Comparison of ENCODE assay signal across 19 cellular contexts in the genomic region with DNA sequence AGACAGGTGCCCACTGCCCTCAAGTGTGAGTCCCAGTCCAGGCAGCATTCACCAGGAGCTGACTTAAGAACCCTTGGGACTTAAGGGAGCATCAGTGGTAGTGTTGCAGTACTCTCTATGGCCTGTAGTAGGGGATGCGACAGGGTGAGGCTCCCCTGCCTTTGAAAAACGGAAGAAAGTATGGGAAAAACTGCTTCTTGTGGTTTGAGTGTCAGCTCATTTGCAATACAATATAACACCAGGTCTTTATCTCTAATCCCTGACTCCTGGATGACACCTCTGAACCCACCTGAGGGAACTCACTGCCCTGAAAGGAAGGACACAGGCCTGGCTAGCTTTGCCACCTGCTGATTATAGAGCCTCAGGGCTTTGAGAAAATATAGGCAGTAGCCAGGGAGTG.
A peak's percentile ranks its signal among the peaks of the same experiment; 100 is the strongest.
DNase-seq lines count a peak whose midpoint lies in the region; ATAC-seq, FAIRE-seq and TF ChIP-seq lines count a peak whose summit lies in the region.
"Had no signal": no experiment of that assay in that cellular context is flagged by ENCODE, and none has a peak within 500 bp of the region (broad histone marks: within the 10 kb centered on the region; RNA-seq: fewer than 3 reads in every experiment).

No MANE protein-coding gene starts in this region.

- CTCF ChIA-PET in Calu3 (lab: Charles Lee): no interaction called here
- CTCF ChIA-PET in H1 (lab: Charles Lee; ENCODE audit: partially characterized antibody): interaction anchor here (0.6 to 2.1 kb wide), 11 partner anchors 10 to 368 kb away, joined by 3 to 9 read pairs (median 4); no protein-coding TSS in a partner anchor

- no peak overlapping the region for H3K4ac ChIP-seq in H1 (replicated peaks; ENCODE audit: insufficient read length, low read depth, low read length)

- H4K20me1 ChIP-seq in H1 (replicated peaks in 1 of 2; ENCODE audit: control insufficient read depth in 1 of 2, insufficient read depth in 2 of 2, low read length in 2 of 2): no peaks in the 10 kb centered on the region

- BruUV-seq in Calu3 (replicated peaks; lab: Mats Ljungman, UMichigan): no TSS peak

- no peaks in the 10 kb centered on the region for H3K79me1 ChIP-seq in H1 (ENCODE audit: low read depth, low read length)

- peak; percentile 44 for ATAC-seq in GM21423 (IDR thresholded peaks at IDR 0.05; ENCODE audit: unreplicated experiment)
- ATAC-seq in gastrocnemius medialis: no peak
- ATAC-seq: Right ventricle myocardium inferior had no signal

- H2BK5ac ChIP-seq in H1 (ENCODE audit: low read depth, low read length): no peak overlapping the region

- H3K4me3 ChIP-seq in H1 (ENCODE audit: extremely low read depth in 1 of 4, insufficient read depth in 2 of 4, low read depth in 3 of 4, low read length in 4 of 4) (no peak overlapping the region), gastrocnemius medialis (no peak overlapping the region)
- H3K4me3 ChIP-seq: breast epithelium, prostate gland had no signal

- H3K56ac ChIP-seq in H1 (replicated peaks; ENCODE audit: insufficient read length, low read depth, low read length): no peak overlapping the region

- no peak overlapping the region for H4K8ac ChIP-seq in H1 (ENCODE audit: extremely low read depth, insufficient read depth, low read length)

- H2AFZ ChIP-seq in H1 (ENCODE audit: low read length): no peak overlapping the region

- no peak overlapping the region for H2BK15ac ChIP-seq in H1 (ENCODE audit: low read length)

- H3K9me3 Mint-ChIP-seq in Calu3 (ENCODE audit: low read depth, unreplicated experiment): peaks cover 5% of the 10 kb centered on the region

- H2BK20ac ChIP-seq in H1 (ENCODE audit: low read length): no peak overlapping the region

- intact Hi-C loops in Calu3 (cut with micrococcal nuclease; ENCODE audit: unreplicated experiment): no loop called here
- intact Hi-C loops in gastrocnemius medialis (cut with DNase I; ENCODE audit: low total_unique reads): no loop called here

- H4K5ac ChIP-seq in H1 (ENCODE audit: insufficient read length, low read depth, low read length): no peak overlapping the region

- H2BK120ac ChIP-seq in H1 (replicated peaks; ENCODE audit: low read depth, low read length): no peak overlapping the region

- no peak overlapping the region for H2BK12ac ChIP-seq in H1 (ENCODE audit: low read depth, low read length)

- no peak for TF ChIP-seq EP300 in H1 (IDR thresholded peaks at IDR 0.05; ENCODE audit: borderline replicate concordance in 1 of 2, low read depth in 2 of 2, low read length in 2 of 2)

- no peak overlapping the region for H4K91ac ChIP-seq in H1 (replicated peaks; ENCODE audit: insufficient read length, low read length)

- no peaks in the 10 kb centered on the region for H3K27me3 Mint-ChIP-seq in Calu3 (ENCODE audit: unreplicated experiment)

- H3K27ac ChIP-seq in H1 (ENCODE audit: low read depth, low read length) (no peak overlapping the region), gastrocnemius medialis (no peak overlapping the region)
- H3K27ac ChIP-seq: breast epithelium, prostate gland had no signal

- H3K14ac ChIP-seq in H1 (ENCODE audit: insufficient read length): no peak overlapping the region

- no peaks in the 10 kb centered on the region for H3K4me1 ChIP-seq in H1 (replicated peaks in 1 of 4; ENCODE audit: control insufficient read depth in 3 of 4, insufficient read depth in 4 of 4, low read length in 3 of 4)
- no peaks in the 10 kb centered on the region for H3K4me1 ChIP-seq in gastrocnemius medialis
- H3K4me1 ChIP-seq: breast epithelium, prostate gland had no signal

- peak; percentile 98 for FAIRE-seq in H1 (lab: Jason Lieb, UNC)

- DNase-seq in Calu3 (no peak), HT1080 (ENCODE audit: low read depth) (peak; percentile 2), H1 (ENCODE audit: low read depth in 1 of 2, low spot score in 2 of 2) (peak; percentile 39 to 48), gastrocnemius medialis (no peak), DMS 273 (lab: John Stamatoyannopoulos, UW; ENCODE audit: unreplicated experiment) (no peak), NCI-H774 (lab: John Stamatoyannopoulos, UW) (no peak)
- no peak for DNase-seq in activated naive CD4-positive, alpha-beta T cell treated with Interleukin-2 at 50 U/mL for 16 hours
- DNase-seq: activated gamma-delta T cell; effector memory CD4-positive, alpha-beta T cell; foreskin melanocyte; islet precursor cell; NCI-H1105; NCI-H524; stimulated activated CD4-positive, alpha-beta T cell treated with anti-CD3 and anti-CD28 coated beads, Interleukin-1b, Interleukin-23, amount 100 ng/mL, for 48 hours; trophoblast cell had no signal

- no peak overlapping the region for H3K9ac ChIP-seq in H1 (replicated peaks in 1 of 4; ENCODE audit: extremely low read depth in 1 of 4, low read depth in 3 of 4, low read length in 3 of 4)

- POLR2A ChIA-PET in H1 (lab: Charles Lee; ENCODE audit: partially characterized antibody): interaction anchor here (0.8 kb wide), 1 partner anchor 11 kb away, joined by 3 read pairs; no protein-coding TSS in a partner anchor

- no peaks in the 10 kb centered on the region for H3K36me3 Mint-ChIP-seq in Calu3 (ENCODE audit: insufficient read depth, unreplicated experiment)

- in situ Hi-C loops in gastrocnemius medialis (cut with MboI; ENCODE audit: low sequenced_read_pairs in 4 of 4): no loop called here

- H3K23ac ChIP-seq in H1 (ENCODE audit: insufficient read length): no peak overlapping the region

- TF ChIP-seq POLR2A in H1 (IDR thresholded peaks at IDR 0.05; ENCODE audit: control extremely low read depth in 1 of 2, low read depth in 2 of 2, low read length in 2 of 2): no peak
- no peak for TF ChIP-seq POLR2A in gastrocnemius medialis (IDR thresholded peaks at IDR 0.05)

- H3K36me3 ChIP-seq in H1 (ENCODE audit: control insufficient read depth in 2 of 4, insufficient read depth in 4 of 4, low read length in 3 of 4): no peaks in the 10 kb centered on the region
- no peaks in the 10 kb centered on the region for H3K36me3 ChIP-seq in gastrocnemius medialis
- H3K36me3 ChIP-seq: breast epithelium, prostate gland had no signal

- H3K27ac Mint-ChIP-seq in Calu3 (ENCODE audit: unreplicated experiment): no peak overlapping the region

- no peaks in the 10 kb centered on the region for H3K79me2 ChIP-seq in H1 (ENCODE audit: control insufficient read depth in 1 of 2, insufficient read depth in 2 of 2, low read length in 2 of 2)

- WGBS in H1 (ENCODE audit: extremely low coverage in 1 of 2, insufficient coverage in 1 of 2, insufficient read length in 1 of 2, insufficient replicate concordance in 2 of 2, low coverage in 1 of 2, low lambda C conversion rate in 2 of 2, missing lambda C conversion rate in 1 of 2), 2 experiments: 6% methylated on average over 2 of the region's 2 CpGs; no CpG with 5 or more reads in 1 of the 2 experiments

- H3K27me3 ChIP-seq in H1 (replicated peaks in 1 of 4; ENCODE audit: control insufficient read depth in 3 of 4, extremely low read depth in 1 of 4, insufficient read depth in 3 of 4, low read length in 3 of 4): peaks cover 14 to 40% (median 30%) of the 10 kb centered on the region in 4 experiments
- no peaks in the 10 kb centered on the region for H3K27me3 ChIP-seq in gastrocnemius medialis
- H3K27me3 ChIP-seq: breast epithelium had no signal

- no peak overlapping the region for H3K4me2 ChIP-seq in H1 (ENCODE audit: insufficient read depth in 1 of 2, low read depth in 2 of 2, low read length in 2 of 2)

- H3K4me3 Mint-ChIP-seq in Calu3 (ENCODE audit: low read depth, unreplicated experiment): no peak overlapping the region

- peak; percentile 22 to 35; a peak in 2 of 4 replicates for TF ChIP-seq RAD21 in H1 (IDR thresholded peaks at IDR 0.05 in 1 of 2, conservative IDR thresholded peaks at IDR 0.05 in 1 of 2; ENCODE audit: low read depth in 2 of 2, low read length in 2 of 2)

- no peaks in the 10 kb centered on the region for H3K4me1 Mint-ChIP-seq in Calu3 (ENCODE audit: low read depth, unreplicated experiment)

- H3K23me2 ChIP-seq in H1 (ENCODE audit: low read depth, low read length): no peaks in the 10 kb centered on the region; the same call in 1 of the 2 replicates

- H2AK5ac ChIP-seq in H1 (ENCODE audit: low read depth, low read length): no peak overlapping the region

- H3K9me3 ChIP-seq in H1 (ENCODE audit: insufficient read depth in 2 of 2, low read depth in 1 of 2, low read length in 1 of 2) (peaks cover 0 to 2% of the 10 kb centered on the region in 2 experiments; a peak in 1 of 4 replicates), gastrocnemius medialis (no peaks in the 10 kb centered on the region)
- H3K9me3 ChIP-seq: prostate gland had no signal

- TF ChIP-seq CTCF in Calu3 (IDR thresholded peaks at IDR 0.05; ENCODE audit: unreplicated experiment): peak; percentile 16
- peak; percentile 17 to 70 (median 31); a peak in 3 of 4 replicates for TF ChIP-seq CTCF in H1 (IDR thresholded peaks at IDR 0.05; ENCODE audit: control extremely low read depth in 1 of 3, insufficient read depth in 1 of 3, low read depth in 1 of 3, low read length in 3 of 3)
- TF ChIP-seq CTCF in gastrocnemius medialis (IDR thresholded peaks at IDR 0.05 in 4 of 5, conservative IDR thresholded peaks at IDR 0.05 in 1 of 5): no peak

- H3K18ac ChIP-seq in H1 (ENCODE audit: extremely low read depth, low read length): no peak overlapping the region

TF ChIP-seq in H1, 55 proteins besides CTCF, POLR2A, EP300 and RAD21:
- 0 out of 2 replicates have a peak, but pooled peaks have one; percentile 12 for TF ChIP-seq POU5F1 (IDR thresholded peaks at IDR 0.05; ENCODE audit: low read depth, low read length)
- TF ChIP-seq POLR2AphosphoS5 (IDR thresholded peaks at IDR 0.05; ENCODE audit: low read depth, low read length): peak; percentile 95
- no peak for TF ChIP-seq CTBP2 (IDR thresholded peaks at IDR 0.05; ENCODE audit: borderline replicate concordance, insufficient read depth, insufficient read length, low read length)
- peak; percentile 89; the same call in 1 of the 2 replicates for TF ChIP-seq TCF12 (IDR thresholded peaks at IDR 0.05; ENCODE audit: low read depth, low read length)
- TF ChIP-seq NANOG (IDR thresholded peaks at IDR 0.05; ENCODE audit: insufficient read depth, low read depth, low read length, poor library complexity, severe bottlenecking): peak; percentile 6
- TF ChIP-seq HDAC2 (IDR thresholded peaks at IDR 0.05; ENCODE audit: borderline replicate concordance in 1 of 2, low read depth in 2 of 2, low read length in 2 of 2): no peak
- TF ChIP-seq EGR1 (IDR thresholded peaks at IDR 0.05; ENCODE audit: borderline replicate concordance, low read depth, low read length): peak; percentile 54; the same call in 1 of the 2 replicates
- TF ChIP-seq RXRA (IDR thresholded peaks at IDR 0.05; ENCODE audit: insufficient read depth, low read depth, low read length): peak; percentile 96
TF ChIP-seq in H1: peak in this region for 6.

Comparison
In these comparisons a context has a peak if more than half of its experiments do, and no peak if none do; other contexts are left out.
1. DNase-seq: peak in HT1080 (single experiment) and H1 (2 of 2); none in Calu3 (single experiment), gastrocnemius medialis (0 of 2), DMS 273 (single experiment), activated naive CD4-positive, alpha-beta T cell treated with Interleukin-2 at 50 U/mL for 16 hours (single experiment) and NCI-H774 (single experiment).
2. CTCF ChIP-seq: peak in Calu3 (single experiment) and H1 (3 of 3); none in gastrocnemius medialis (0 of 5).